ENCODE assay signal across 9 cellular contexts in the genomic region with DNA sequence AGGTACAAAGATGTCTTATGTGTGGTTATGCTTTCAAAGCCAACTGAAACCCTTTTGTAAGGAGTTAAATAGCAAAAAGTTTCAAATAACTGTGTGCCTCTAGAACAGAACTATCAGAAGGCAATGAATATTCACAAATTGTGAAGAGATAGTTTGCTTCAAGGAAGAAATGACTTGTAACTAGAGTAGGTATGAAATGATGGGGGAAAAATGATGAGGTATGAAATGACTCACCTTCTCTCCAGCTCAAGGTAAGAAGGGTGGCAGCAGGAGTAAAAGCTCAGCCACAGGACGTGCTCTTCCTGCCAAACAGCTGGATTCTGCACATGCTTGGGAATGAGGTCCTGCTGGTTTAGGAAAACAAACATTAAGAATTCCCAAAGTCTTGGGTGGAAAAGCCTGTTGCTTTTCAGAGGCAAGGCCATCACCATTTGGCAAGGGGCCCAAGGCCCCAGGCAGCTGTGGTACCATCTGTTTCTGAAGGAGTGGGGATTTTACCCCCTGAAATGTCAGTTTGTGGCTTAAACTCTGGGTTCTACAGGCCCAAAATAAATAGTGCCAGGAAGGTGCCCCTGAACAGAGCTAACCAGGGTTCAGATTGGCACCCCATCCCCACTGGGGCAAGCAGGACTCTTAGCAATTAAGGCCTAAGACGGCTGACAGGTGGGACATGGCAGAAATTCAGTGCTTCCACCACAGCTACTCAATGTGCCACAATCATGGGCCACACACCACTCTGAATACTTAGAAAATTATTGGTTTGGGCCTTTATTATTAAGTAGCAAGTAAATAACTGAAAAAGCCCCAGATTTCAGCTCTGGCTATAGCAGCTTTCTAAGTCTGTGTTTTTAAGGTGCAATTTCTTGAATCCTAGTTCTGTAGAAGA. TPM values are rescaled to one million over a fixed set of nuclear protein-coding genes. Genes with fewer than 3 reads are reported as not detected.
A peak's percentile ranks its signal among the peaks of the same experiment; 100 is the strongest.
DNase-seq lines count a peak whose midpoint lies in the region; ATAC-seq, FAIRE-seq and TF ChIP-seq lines count a peak whose summit lies in the region.
"Had no signal": no experiment of that assay in that cellular context is flagged by ENCODE, and none has a peak within 500 bp of the region (broad histone marks: within the 10 kb centered on the region; RNA-seq: fewer than 3 reads in every experiment).

No MANE protein-coding gene starts in this region.

- H3K27me3 ChIP-seq in pancreas, result no peaks in the 10 kb centered on the region

- H3K4me1 ChIP-seq in pancreas, result peaks cover 22 to 46% (median 25%) of the 10 kb centered on the region in 3 donors

- peak overlapping the region; percentile 14 to 65 (median 50) for H3K27ac ChIP-seq in pancreas

- no peaks in the 10 kb centered on the region for H3K9me3 ChIP-seq in pancreas

- H3K36me3 ChIP-seq in pancreas, result peaks cover 11 to 51% (median 48%) of the 10 kb centered on the region in 3 donors

- no peaks in the 10 kb centered on the region for H3K9me3 Mint-ChIP-seq in activated T-cell treated with anti-CD3 and anti-CD28 coated beads, Interleukin-2, amount 50 U/mL, for 4 hours
- no peaks in the 10 kb centered on the region for H3K9me3 Mint-ChIP-seq in nephron progenitor cell
- H3K9me3 Mint-ChIP-seq in progenitor cell of endocrine pancreas (ENCODE audit: low read depth), result no peaks in the 10 kb centered on the region

- no peaks in the 10 kb centered on the region for H3K27me3 Mint-ChIP-seq in activated T-cell treated with anti-CD3 and anti-CD28 coated beads, Interleukin-2, amount 50 U/mL, for 4 hours (ENCODE audit: low read depth)
- H3K27me3 Mint-ChIP-seq in nephron progenitor cell (ENCODE audit: low read depth, poor library complexity) (no peaks in the 10 kb centered on the region), progenitor cell of endocrine pancreas (no peaks in the 10 kb centered on the region)

- no peak overlapping the region for H3K4me3 Mint-ChIP-seq in activated T-cell treated with anti-CD3 and anti-CD28 coated beads, Interleukin-2, amount 50 U/mL, for 4 hours
- H3K4me3 Mint-ChIP-seq in nephron progenitor cell (no peak overlapping the region), progenitor cell of endocrine pancreas (ENCODE audit: low read depth) (no peak overlapping the region)

- intact Hi-C loops in pancreas (cut with DNase I), result no loop called here

- H3K4me3 ChIP-seq in pancreas, result no peak overlapping the region

- H3K27ac Mint-ChIP-seq in nephron progenitor cell (no peak overlapping the region), progenitor cell of endocrine pancreas (no peak overlapping the region)

- peaks cover 32% of the 10 kb centered on the region for H3K36me3 Mint-ChIP-seq in activated T-cell treated with anti-CD3 and anti-CD28 coated beads, Interleukin-2, amount 50 U/mL, for 4 hours (ENCODE audit: insufficient read depth)
- H3K36me3 Mint-ChIP-seq in nephron progenitor cell (ENCODE audit: low read depth), result peaks cover 30% of the 10 kb centered on the region
- peaks cover 20% of the 10 kb centered on the region for H3K36me3 Mint-ChIP-seq in progenitor cell of endocrine pancreas (ENCODE audit: insufficient read depth)

- no peak for FAIRE-seq in pancreas (lab: Jason Lieb, UNC)

- 22 to 27% methylated on average over 2 of the region's 2 CpGs for WGBS in pancreas, 2 donors

- peak; percentile 43 for ATAC-seq in GM18511 (IDR thresholded peaks at IDR 0.05; ENCODE audit: unreplicated experiment)
- peak; percentile 45 for ATAC-seq in HG02885 (IDR thresholded peaks at IDR 0.05; ENCODE audit: poor library complexity, unreplicated experiment)
- peak; percentile 83 to 85 for ATAC-seq in activated T-cell treated with anti-CD3 and anti-CD28 coated beads, Interleukin-2, amount 50 U/mL, for 4 hours
- ATAC-seq in pancreas, result peak; percentile 5 to 25 (median 20)
- no peak for ATAC-seq in left lobe of liver
- ATAC-seq: Panc1 had no signal

- TF ChIP-seq CTCF in pancreas (IDR thresholded peaks at IDR 0.05), result no peak
- TF ChIP-seq CTCF in nephron progenitor cell (IDR thresholded peaks at IDR 0.05), result no peak
- no peak for TF ChIP-seq CTCF in progenitor cell of endocrine pancreas (IDR thresholded peaks at IDR 0.05; ENCODE audit: unreplicated experiment)

- H3K4me1 Mint-ChIP-seq in activated T-cell treated with anti-CD3 and anti-CD28 coated beads, Interleukin-2, amount 50 U/mL, for 4 hours (ENCODE audit: low read depth), result peaks cover 29% of the 10 kb centered on the region
- H3K4me1 Mint-ChIP-seq in nephron progenitor cell (peaks cover 18% of the 10 kb centered on the region), progenitor cell of endocrine pancreas (ENCODE audit: low read depth) (peaks cover 4% of the 10 kb centered on the region)

- DNase-seq in activated T-cell treated with anti-CD3 and anti-CD28 coated beads, Interleukin-2, amount 50 U/mL, for 4 hours, result no peak
- DNase-seq in pancreas, result peak in 3 of 6 donors; percentile 57 to 69 (median 68)
- DNase-seq in left lobe of liver (ENCODE audit: low spot score), result no peak
- no peak for DNase-seq in nephron progenitor cell
- no peak for DNase-seq in progenitor cell of endocrine pancreas (ENCODE audit: low spot score, unreplicated experiment)
- DNase-seq in NCI-H2196 (lab: John Stamatoyannopoulos, UW; ENCODE audit: unreplicated experiment), result no peak

RNA-seq across cellular contexts. Expression of a gene that starts 13.3 kb away (rescaled TPM):
- total RNA-seq in activated T-cell treated with anti-CD3 and anti-CD28 coated beads, Interleukin-2, amount 50 U/mL, for 4 hours, result 100 to 1,000 TPM; 161 to 228 (median 170) TPM
- 100 to 1,000 TPM; 165 to 298 (median 238) TPM for total RNA-seq in pancreas
- 100 to 1,000 TPM in 1 of 2 donors, 10 to 100 TPM in 1; 78.2 to 144 TPM for polyA plus RNA-seq in pancreas
- total RNA-seq in left lobe of liver, result 122 TPM
- 70.0 and 85.9 TPM in 2 replicates for total RNA-seq in progenitor cell of endocrine pancreas

RNA-seq across cellular contexts. Expression of a gene that starts 16.6 kb away (rescaled TPM):
- total RNA-seq in activated T-cell treated with anti-CD3 and anti-CD28 coated beads, Interleukin-2, amount 50 U/mL, for 4 hours, result under 1 TPM in 1 of 3 donors, not detected in 2; 0.11 TPM
- under 1 TPM in 5 of 6 donors, not detected in 1; 0.12 to 0.28 (median 0.21) TPM for total RNA-seq in pancreas
- 1 to 10 TPM in 1 of 2 donors, under 1 TPM in 1; 0.26 to 1.0 TPM for polyA plus RNA-seq in pancreas
- 3.8 TPM for total RNA-seq in left lobe of liver
- total RNA-seq in progenitor cell of endocrine pancreas, result not detected in 2 replicates

RNA-seq across cellular contexts. Expression of a gene that starts 44.2 kb away (rescaled TPM):
- 100 to 1,000 TPM; 143 to 180 (median 158) TPM for total RNA-seq in activated T-cell treated with anti-CD3 and anti-CD28 coated beads, Interleukin-2, amount 50 U/mL, for 4 hours
- 10 to 100 TPM in 2 of 6 donors, 1 to 10 TPM in 4; 4.6 to 18.5 (median 6.0) TPM for total RNA-seq in pancreas
- polyA plus RNA-seq in pancreas, result 10 to 100 TPM; 20.1 to 26.6 TPM
- total RNA-seq in left lobe of liver, result 6.4 TPM
- not detected in 2 replicates for total RNA-seq in progenitor cell of endocrine pancreas

Comparison
In these comparisons a context has a peak if more than half of its experiments do, and no peak if none do; other contexts are left out.
1. RNA of a gene that starts 44.2 kb away (total RNA-seq): 143 to 180 TPM in activated T-cell treated with anti-CD3 and anti-CD28 coated beads, Interleukin-2, amount 50 U/mL, for 4 hours; 6.4 TPM in left lobe of liver (single experiment), 4.6 to 18.5 TPM in pancreas and not detected in progenitor cell of endocrine pancreas; every median in the first group is over 4 times any median in the second.